In the genomic region with DNA sequence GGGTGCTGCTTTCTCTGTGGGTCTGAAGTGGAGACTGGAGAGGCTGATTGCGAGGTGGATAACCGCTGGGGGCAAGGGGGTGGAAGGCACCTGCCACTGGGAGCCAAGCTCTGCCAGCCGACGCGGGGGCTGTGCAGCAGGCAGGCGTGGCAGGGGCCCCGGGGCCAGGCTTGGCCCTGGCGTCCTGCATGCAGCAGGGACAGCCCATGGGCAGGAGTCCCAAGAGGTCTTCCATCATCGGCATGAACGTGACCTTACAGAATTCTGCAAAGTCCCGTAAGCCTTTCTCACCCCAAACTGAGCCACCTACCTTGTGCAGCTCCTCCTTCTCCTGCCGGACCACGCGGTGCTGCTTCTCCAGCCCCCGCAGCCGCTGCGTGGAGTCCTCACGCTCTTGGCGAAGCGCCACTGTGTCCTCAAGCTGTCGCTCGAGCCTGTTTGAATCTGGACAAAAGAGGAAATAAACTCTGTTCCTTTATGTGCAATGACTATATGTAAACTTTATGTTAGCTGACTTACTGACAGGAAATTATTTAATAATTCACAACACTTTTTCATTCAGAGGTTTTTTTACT, we compare ENCODE assay signal across 16 cellular contexts. TPM values are rescaled to one million over a fixed set of nuclear protein-coding genes. Genes with fewer than 3 reads are reported as not detected.
"Had no signal": no experiment of that assay in that cellular context is flagged by ENCODE, and none has a peak within 500 bp of the region (broad histone marks: within the 10 kb centered on the region; RNA-seq: fewer than 3 reads in every experiment).

No MANE protein-coding gene starts in this region.

- H3K9me3 ChIP-seq: left ventricle myocardium inferior, mucosa of descending colon, neutrophil, thoracic aorta had no signal

- H3K4me3 ChIP-seq: left ventricle myocardium inferior, mucosa of descending colon, thoracic aorta had no signal

- H3K4me3 Mint-ChIP-seq: activated B cell treated with CpG ODN at 0.5 μM for 24 hours; activated naive CD8-positive, alpha-beta T cell treated with anti-CD3 and anti-CD28 coated beads, Interleukin-2, amount 10 ng/mL, durations not matched to agents 7 days and 5 days; activated T-helper 1 cell treated with anti-CD3 and anti-CD28 coated beads, Interleukin-12 subunit alpha, Interleukin-12 subunit beta, Interleukin-2, Interleukin-4 antibody, amounts not matched to agents 30 ng/mL and 10 ng/mL and 1 ng/mL, durations not matched to agents 14 hours and 24 hours and 36 hours; dendritic cell treated with granulocyte-macrophage colony-stimulating factor and Interleukin-4, amounts not matched to agents 40 ng/mL and 50 ng/mL, for 4 days; naive thymus-derived CD4-positive, alpha-beta T cell; stimulated activated effector memory CD8-positive, alpha-beta T cell treated with anti-CD3 and anti-CD28 coated beads, Interleukin-12 subunit alpha, Interleukin-12 subunit beta, amount 100 ng/mL, for 72 hours had no signal

- H3K4me1 Mint-ChIP-seq: activated B cell treated with CpG ODN at 0.5 μM for 24 hours; activated naive CD8-positive, alpha-beta T cell treated with anti-CD3 and anti-CD28 coated beads, Interleukin-2, amount 10 ng/mL, durations not matched to agents 7 days and 5 days; naive thymus-derived CD4-positive, alpha-beta T cell; stimulated activated effector memory CD8-positive, alpha-beta T cell treated with anti-CD3 and anti-CD28 coated beads, Interleukin-12 subunit alpha, Interleukin-12 subunit beta, amount 100 ng/mL, for 72 hours had no signal

- H3K27ac ChIP-seq: foreskin keratinocyte, left ventricle myocardium inferior, neutrophil, parathyroid adenoma, thoracic aorta had no signal

- H3K36me3 ChIP-seq: neutrophil had no signal

- H3K9me3 Mint-ChIP-seq: activated B cell treated with CpG ODN at 0.5 μM for 24 hours; activated naive CD8-positive, alpha-beta T cell treated with anti-CD3 and anti-CD28 coated beads, Interleukin-2, amount 10 ng/mL, durations not matched to agents 7 days and 5 days; activated T-helper 1 cell treated with anti-CD3 and anti-CD28 coated beads, Interleukin-12 subunit alpha, Interleukin-12 subunit beta, Interleukin-2, Interleukin-4 antibody, amounts not matched to agents 30 ng/mL and 10 ng/mL and 1 ng/mL, durations not matched to agents 14 hours and 24 hours and 36 hours; dendritic cell treated with granulocyte-macrophage colony-stimulating factor and Interleukin-4, amounts not matched to agents 40 ng/mL and 50 ng/mL, for 4 days; naive thymus-derived CD4-positive, alpha-beta T cell; stimulated activated effector memory CD8-positive, alpha-beta T cell treated with anti-CD3 and anti-CD28 coated beads, Interleukin-12 subunit alpha, Interleukin-12 subunit beta, amount 100 ng/mL, for 72 hours had no signal

- H3K36me3 Mint-ChIP-seq: activated naive CD8-positive, alpha-beta T cell treated with anti-CD3 and anti-CD28 coated beads, Interleukin-2, amount 10 ng/mL, durations not matched to agents 7 days and 5 days had no signal

- H3K27me3 ChIP-seq: foreskin keratinocyte had no signal

- H3K27me3 Mint-ChIP-seq: activated B cell treated with CpG ODN at 0.5 μM for 24 hours; activated naive CD8-positive, alpha-beta T cell treated with anti-CD3 and anti-CD28 coated beads, Interleukin-2, amount 10 ng/mL, durations not matched to agents 7 days and 5 days; dendritic cell treated with granulocyte-macrophage colony-stimulating factor and Interleukin-4, amounts not matched to agents 40 ng/mL and 50 ng/mL, for 4 days; naive thymus-derived CD4-positive, alpha-beta T cell had no signal

- DNase-seq: activated B cell treated with CpG ODN at 0.5 μM for 24 hours; activated CD4-positive, alpha-beta T cell treated with anti-CD3 and anti-CD28 coated beads for 48 hours; activated naive CD4-positive, alpha-beta T cell; activated naive CD8-positive, alpha-beta T cell treated with anti-CD3 and anti-CD28 coated beads, Interleukin-2, amount 10 ng/mL, durations not matched to agents 7 days and 5 days; cerebellar nuclear complex; effector memory CD4-positive, alpha-beta T cell; foreskin keratinocyte; left ventricle myocardium inferior; mucosa of descending colon; naive thymus-derived CD4-positive, alpha-beta T cell had no signal

- ATAC-seq: foreskin keratinocyte; mucosa of descending colon; naive thymus-derived CD4-positive, alpha-beta T cell had no signal

- H3K27ac Mint-ChIP-seq: activated B cell treated with CpG ODN at 0.5 μM for 24 hours; activated naive CD8-positive, alpha-beta T cell treated with anti-CD3 and anti-CD28 coated beads, Interleukin-2, amount 10 ng/mL, durations not matched to agents 7 days and 5 days; activated T-helper 1 cell treated with anti-CD3 and anti-CD28 coated beads, Interleukin-12 subunit alpha, Interleukin-12 subunit beta, Interleukin-2, Interleukin-4 antibody, amounts not matched to agents 30 ng/mL and 10 ng/mL and 1 ng/mL, durations not matched to agents 14 hours and 24 hours and 36 hours; dendritic cell treated with granulocyte-macrophage colony-stimulating factor and Interleukin-4, amounts not matched to agents 40 ng/mL and 50 ng/mL, for 4 days; stimulated activated effector memory CD8-positive, alpha-beta T cell treated with anti-CD3 and anti-CD28 coated beads, Interleukin-12 subunit alpha, Interleukin-12 subunit beta, amount 100 ng/mL, for 72 hours had no signal

- H3K4me1 ChIP-seq: foreskin keratinocyte, left ventricle myocardium inferior, parathyroid adenoma had no signal

RNA-seq across cellular contexts. Expression of gene AMN, which starts 51.3 kb away (rescaled TPM):
- total RNA-seq: left ventricle myocardium inferior had no signal
